In the genomic region with DNA sequence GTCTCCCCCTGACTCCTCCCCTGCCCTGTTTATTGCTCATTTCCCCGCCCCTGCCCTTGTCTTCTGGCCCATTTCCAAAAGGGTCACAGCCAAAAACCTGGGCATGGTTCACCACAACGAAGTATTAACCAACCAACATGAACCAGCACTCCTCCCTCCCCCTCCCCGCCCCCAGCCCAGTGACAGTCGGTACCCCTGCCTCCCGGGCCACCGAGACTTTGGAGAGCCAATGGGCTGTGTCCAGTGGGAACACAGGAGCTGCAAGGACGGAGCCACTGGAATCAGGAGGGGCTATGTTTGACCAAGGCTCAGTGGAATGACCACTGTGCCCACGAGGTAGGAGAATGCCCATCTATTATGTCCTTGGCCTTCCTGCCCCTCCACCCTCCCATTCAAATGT, we compare ENCODE assay signal across 15 cellular contexts.
"Had no signal": no experiment of that assay in that cellular context is flagged by ENCODE, and none has a peak within 500 bp of the region (broad histone marks: within the 10 kb centered on the region; RNA-seq: fewer than 3 reads in every experiment).

No MANE protein-coding gene starts in this region.

- ATAC-seq: activated T-helper 17 cell treated with anti-CD3 and anti-CD28 coated beads, Interleukin-2, amount 50 U/mL, for 72 hours; left lobe of liver; pancreas; stimulated activated effector memory CD8-positive, alpha-beta T cell treated with anti-CD3 and anti-CD28 coated beads, Interleukin-12 subunit alpha, Interleukin-12 subunit beta, amount 100 ng/mL, for 72 hours had no signal

- H3K27ac ChIP-seq: esophagus squamous epithelium, hepatocyte, neural progenitor cell, pancreas, tibial artery had no signal

- H3K9me3 ChIP-seq: esophagus squamous epithelium, pancreas, tibial artery had no signal

- H3K27me3 Mint-ChIP-seq: activated T-helper 17 cell treated with anti-CD3 and anti-CD28 coated beads, Interleukin-2, amount 50 U/mL, for 72 hours had no signal

- H3K4me3 ChIP-seq: esophagus squamous epithelium, hepatocyte, neural progenitor cell, pancreas, tibial artery had no signal

- DNase-seq: activated CD4-positive, alpha-beta T cell treated with anti-CD3 and anti-CD28 coated beads, Interleukin-2, amount 50 U/mL, for 1 hour; activated CD4-positive, CD25-positive, alpha-beta regulatory T cell; activated naive CD4-positive, alpha-beta T cell treated with Interleukin-2 at 50 U/mL for 16 hours; activated T-cell treated with anti-CD3 and anti-CD28 coated beads for 4 hours; esophagus squamous epithelium; mammary epithelial cell; pancreas; stimulated activated CD4-positive, alpha-beta T cell treated with anti-CD3 and anti-CD28 coated beads, Interleukin-1b, Interleukin-23, amount 100 ng/mL, for 48 hours; tibial artery had no signal

- H3K9ac ChIP-seq: neural progenitor cell had no signal

- H3K36me3 Mint-ChIP-seq: neural progenitor cell; stimulated activated effector memory CD8-positive, alpha-beta T cell treated with anti-CD3 and anti-CD28 coated beads, Interleukin-12 subunit alpha, Interleukin-12 subunit beta, amount 100 ng/mL, for 72 hours had no signal

- H3K36me3 ChIP-seq: esophagus squamous epithelium, neural progenitor cell, pancreas, tibial artery had no signal

- H3K4me3 Mint-ChIP-seq: activated T-helper 17 cell treated with anti-CD3 and anti-CD28 coated beads, Interleukin-2, amount 50 U/mL, for 72 hours; neural progenitor cell; stimulated activated effector memory CD8-positive, alpha-beta T cell treated with anti-CD3 and anti-CD28 coated beads, Interleukin-12 subunit alpha, Interleukin-12 subunit beta, amount 100 ng/mL, for 72 hours; T-helper 2 cell treated with Interferon-gamma antibody and Interleukin-4, amounts not matched to agents 5 μg/mL and 100 μg/mL, for 36 hours had no signal

- H3K27ac Mint-ChIP-seq: activated T-helper 17 cell treated with anti-CD3 and anti-CD28 coated beads, Interleukin-2, amount 50 U/mL, for 72 hours; neural progenitor cell; stimulated activated effector memory CD8-positive, alpha-beta T cell treated with anti-CD3 and anti-CD28 coated beads, Interleukin-12 subunit alpha, Interleukin-12 subunit beta, amount 100 ng/mL, for 72 hours; T-helper 2 cell treated with Interferon-gamma antibody and Interleukin-4, amounts not matched to agents 5 μg/mL and 100 μg/mL, for 36 hours had no signal

- H3K9me3 Mint-ChIP-seq: activated T-helper 17 cell treated with anti-CD3 and anti-CD28 coated beads, Interleukin-2, amount 50 U/mL, for 72 hours; neural progenitor cell; stimulated activated effector memory CD8-positive, alpha-beta T cell treated with anti-CD3 and anti-CD28 coated beads, Interleukin-12 subunit alpha, Interleukin-12 subunit beta, amount 100 ng/mL, for 72 hours; T-helper 2 cell treated with Interferon-gamma antibody and Interleukin-4, amounts not matched to agents 5 μg/mL and 100 μg/mL, for 36 hours had no signal

- H3K27me3 ChIP-seq: esophagus squamous epithelium, hepatocyte, neural progenitor cell, pancreas had no signal

- H3K4me1 Mint-ChIP-seq: neural progenitor cell had no signal

- H3K4me1 ChIP-seq: neural progenitor cell, pancreas, tibial artery had no signal
